In genomic region chr10:79826496-79827215, GRCh38 we compare ENCODE assay signal across 8 cellular contexts. TPM values are rescaled to one million over a fixed set of nuclear protein-coding genes. Genes with fewer than 3 reads are reported as not detected.
A peak's percentile ranks its signal among the peaks of the same experiment; 100 is the strongest.
DNase-seq lines count a peak whose midpoint lies in the region; ATAC-seq, FAIRE-seq and TF ChIP-seq lines count a peak whose summit lies in the region.
"Not testable (repeated sequence)": the region's sequence is repeated elsewhere in the genome, so short reads cannot be mapped to it uniquely, and the experiment has no call there.

Gene NUTM2E, plus strand, starts transcription at chr10:79826739. Its CDS starts 15,002 bp downstream, at chr10:79841741.

- H3K36me3 ChIP-seq in skeletal muscle tissue (ENCODE audit: control insufficient read depth in 3 of 3, insufficient read depth in 3 of 3, low read length in 3 of 3) = not testable (repeated sequence)

- ATAC-seq in A549 = peak; percentile 94 to 98
- peak; percentile 92 for ATAC-seq in GM18861 (IDR thresholded peaks at IDR 0.05; ENCODE audit: unreplicated experiment)
- ATAC-seq in HG03060 (IDR thresholded peaks at IDR 0.05; ENCODE audit: low read depth, unreplicated experiment) = peak; percentile 95
- peak; percentile 96 for ATAC-seq in activated CD4-positive, CD25-positive, alpha-beta regulatory T cell treated with anti-CD3 and anti-CD28 coated beads, Interleukin-2, amount 50 U/mL, for 24 hours

- H3K27ac ChIP-seq in A549 (peak within 1 kb of the TSS; percentile 85 to 92), caudate nucleus (ENCODE audit: low read depth, low read length) (peak within 1 kb of the TSS; percentile 78), skeletal muscle tissue (ENCODE audit: low read depth, low read length) (peak within 1 kb of the TSS; percentile 66)

- not testable (repeated sequence) for H3K4me1 ChIP-seq in A549; skeletal muscle tissue (ENCODE audit: control insufficient read depth in 3 of 3, insufficient read depth in 3 of 3, low read length in 3 of 3)

- WGBS in A549 (ENCODE audit: missing lambda C conversion rate) = 0% methylated on average over 5 of the region's 78 CpGs

- peak; percentile 31; the same call in 1 of the 2 replicates for TF ChIP-seq POLR2A in A549 (IDR thresholded peaks at IDR 0.05; ENCODE audit: low read length)

- peak within 1 kb of the TSS; percentile 63 for H3K4me3 ChIP-seq in A549
- peak within 1 kb of the TSS; percentile 48 to 67 (median 64) for H3K4me3 ChIP-seq in skeletal muscle tissue (ENCODE audit: low read length in 3 of 3)

- TF ChIP-seq CTCF in A549 (IDR thresholded peaks at IDR 0.05) = not testable (repeated sequence)

- not testable (repeated sequence) for FAIRE-seq in A549 (lab: Jason Lieb, UNC)

- H3K9ac ChIP-seq in skeletal muscle tissue (ENCODE audit: low read depth in 1 of 3, low read length in 3 of 3) = peak within 1 kb of the TSS in 2 of 3 donors; percentile 59 to 71

- DNase-seq in A549 (ENCODE audit: low read depth in 1 of 2, low spot score in 1 of 2) = peak; percentile 18 to 82
- DNase-seq in NCI-H2171 (lab: John Stamatoyannopoulos, UW) = peak; percentile 8
- DNase-seq in caudate nucleus (lab: John Stamatoyannopoulos, UW) = peak in 49 of 61 donors; percentile 4 to 93 (median 81)
- DNase-seq in inferior parietal cortex (ENCODE audit: extremely low spot score) = peak; percentile 65

- not testable (repeated sequence) for H3K9me3 ChIP-seq in A549; skeletal muscle tissue (ENCODE audit: control insufficient read depth in 3 of 3, low read length in 3 of 3)

- POLR2A ChIA-PET in A549 (lab: Yijun Ruan, JAX) = not testable (repeated sequence)

- CTCF ChIA-PET in A549 (lab: Yijun Ruan, JAX) = not testable (repeated sequence)

- H3K4me2 ChIP-seq in A549 = peak within 1 kb of the TSS; percentile 81

- TF ChIP-seq EP300 in A549 (IDR thresholded peaks at IDR 0.05) = not testable (repeated sequence)

- TF ChIP-seq RAD21 in A549 (conservative IDR thresholded peaks at IDR 0.05 in 1 of 2, IDR thresholded peaks at IDR 0.05 in 1 of 2) = not testable (repeated sequence)

- H3K27me3 ChIP-seq in skeletal muscle tissue (ENCODE audit: control insufficient read depth in 3 of 3, insufficient read depth in 3 of 3, low read length in 3 of 3) = not testable (repeated sequence)

TF ChIP-seq in A549, 52 proteins besides CTCF, POLR2A, EP300 and RAD21:
- TF ChIP-seq JUN (IDR thresholded peaks at IDR 0.05) (peak in 1 of 2 experiments; percentile 38; a peak in 1 of 5 replicates), USF2 (IDR thresholded peaks at IDR 0.05) (peak; percentile 80)

RNA-seq across cellular contexts. Expression of gene NUTM2E, which starts in this region (rescaled TPM):
- 0.21 and 0.34 TPM in 2 replicates for polyA plus RNA-seq in A549 (2011; rRNA removed)
- polyA plus RNA-seq in A549 (2012; cell fraction: cytosol; rRNA removed) = 0.21 and 0.29 TPM in 2 replicates
- polyA plus RNA-seq in A549 (2012; cell fraction: nucleus; rRNA removed) = 0.26 and 0.44 TPM in 2 replicates
- polyA plus RNA-seq in A549 (2017; fragmentation: RNase III; extraction: RNeasy Plus Mini Kit Qiagen cat#74134 plus additional on column Dnase treatment) = 0.22 to 0.37 TPM (median 0.29 TPM) in 3 replicates
- polyA minus RNA-seq in A549 (2011; rRNA and poly(A)+ RNA removed) = 0.12 and 0.83 TPM in 2 replicates
- not detected for total RNA-seq in skeletal muscle tissue

Comparison
In these comparisons a context has a peak if more than half of its experiments do, and no peak if none do; other contexts are left out.
1. Peak in every context shown above with its lines: DNase-seq, ATAC-seq, H3K4me3 ChIP-seq and H3K27ac ChIP-seq.
2. Peak in DNase-seq, ATAC-seq, H3K4me3 ChIP-seq, H3K27ac ChIP-seq and H3K4me2 ChIP-seq in A549; RNA of the gene not detected or under 1 TPM.
3. DNase-seq: peak in every context shown above with its lines; median percentile 81 in caudate nucleus; 65 in inferior parietal cortex; 50 in A549; 8 in NCI-H2171.